ENCODE assay signal across 15 cellular contexts in the genomic region with DNA sequence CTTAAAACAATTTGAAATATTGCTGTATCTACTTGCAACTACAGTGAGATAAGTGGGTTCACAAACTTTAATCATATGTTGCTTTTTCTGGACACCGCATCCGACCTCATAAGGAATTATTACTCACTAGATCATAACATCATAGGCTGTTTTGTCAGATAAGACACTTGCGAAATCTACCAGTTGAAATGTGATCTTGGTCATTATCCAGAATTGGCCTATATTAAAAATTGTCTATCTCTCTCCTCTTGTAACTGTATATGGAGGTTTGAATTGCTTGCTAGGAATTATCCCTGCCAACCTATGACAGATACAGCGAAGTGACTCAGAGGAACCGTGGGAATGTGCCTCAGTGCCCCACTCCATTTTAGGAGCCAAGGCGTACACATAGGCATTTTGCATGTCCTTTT.
DNase-seq lines count a peak whose midpoint lies in the region; ATAC-seq, FAIRE-seq and TF ChIP-seq lines count a peak whose summit lies in the region.
"Had no signal": no experiment of that assay in that cellular context is flagged by ENCODE, and none has a peak within 500 bp of the region (broad histone marks: within the 10 kb centered on the region; RNA-seq: fewer than 3 reads in every experiment).

No MANE protein-coding gene starts in this region.

- H3K27ac ChIP-seq in BLaER1 treated with 17β-estradiol and CSF1 and Interleukin-3, amounts not matched to agents 10 nM and 100 nM: no peak overlapping the region
- peak overlapping the region; percentile 98 for H3K27ac ChIP-seq in brain microvascular endothelial cell

- ATAC-seq in HG03442 (IDR thresholded peaks at IDR 0.05; ENCODE audit: unreplicated experiment): no peak
- ATAC-seq: activated T-cell treated with anti-CD3 and anti-CD28 coated beads, Interleukin-2, amount 50 U/mL, for 72 hours; stimulated activated naive CD8-positive, alpha-beta T cell treated with anti-CD3 and anti-CD28 coated beads, Interleukin-15, Interleukin-2, amounts not matched to agents 100 U/mL and 50 U/mL, for 24 hours had no signal

- peak overlapping the region; percentile 2 to 49 (median 36); a peak in 12 of 22 replicates for H3K4me2 ChIP-seq in BLaER1 treated with 17β-estradiol and CSF1 and Interleukin-3, amounts not matched to agents 10 nM and 100 nM

- FAIRE-seq in urothelium cell line (lab: Jason Lieb, UNC): no peak

- DNase-seq in NAMALWA (ENCODE audit: low spot score) (peak; percentile 61), brain microvascular endothelial cell (peak; percentile 98), kidney epithelial cell (ENCODE audit: low read depth) (peak; percentile 9), urothelium cell line (ENCODE audit: low spot score) (no peak), NCI-H1105 (lab: John Stamatoyannopoulos, UW) (no peak), NCI-H1417 treated with DMSO at 0.1 percent for 48 hours (lab: John Stamatoyannopoulos, UW) (no peak)
- DNase-seq: activated T-cell treated with anti-CD3 and anti-CD28 coated beads, Interleukin-2, amount 50 U/mL, for 72 hours; C1 segment of cervical spinal cord; GF-D8; NCI-H2029; retina; stimulated activated naive CD8-positive, alpha-beta T cell treated with anti-CD3 and anti-CD28 coated beads, Interleukin-15, Interleukin-2, amounts not matched to agents 100 U/mL and 50 U/mL, for 24 hours had no signal

- H3K4me1 ChIP-seq in BLaER1 treated with 17β-estradiol and CSF1 and Interleukin-3, amounts not matched to agents 10 nM and 100 nM: peaks cover 8 to 22% (median 18%) of the 10 kb centered on the region in 10 experiments; a peak in 17 of 20 replicates
- H3K4me1 ChIP-seq: ascending aorta had no signal

- no peaks in the 10 kb centered on the region for H3K27me3 ChIP-seq in BLaER1 treated with 17β-estradiol and CSF1 and Interleukin-3, amounts not matched to agents 10 nM and 100 nM
- H3K27me3 ChIP-seq in brain microvascular endothelial cell (replicated peaks) (no peaks in the 10 kb centered on the region), kidney epithelial cell (ENCODE audit: control insufficient read depth, insufficient read depth, low read length) (no peaks in the 10 kb centered on the region)
- H3K27me3 ChIP-seq: ascending aorta had no signal

- in situ Hi-C loops in brain microvascular endothelial cell (cut with HindIII; ENCODE audit: low pct_ligation_motif_present, low sequenced_read_pairs): no loop called here

- H3K9me3 ChIP-seq in BLaER1 treated with 17β-estradiol and CSF1 and Interleukin-3, amounts not matched to agents 10 nM and 100 nM (replicated peaks in 1 of 11): peaks cover 0 to 8% (median 0%) of the 10 kb centered on the region in 11 experiments; a peak in 4 of 22 replicates
- H3K9me3 ChIP-seq: ascending aorta had no signal

- no peak for TF ChIP-seq CTCF in brain microvascular endothelial cell (IDR thresholded peaks at IDR 0.05; ENCODE audit: low read depth, low read length, missing control alignments)
- no peak for TF ChIP-seq CTCF in kidney epithelial cell (IDR thresholded peaks at IDR 0.05; ENCODE audit: insufficient read depth, low read length, poor library complexity, severe bottlenecking)

- no peak overlapping the region for H3K9ac ChIP-seq in BLaER1 treated with 17β-estradiol and CSF1 and Interleukin-3, amounts not matched to agents 10 nM and 100 nM

- no peaks in the 10 kb centered on the region for H4K20me1 ChIP-seq in BLaER1 treated with 17β-estradiol and CSF1 and Interleukin-3, amounts not matched to agents 10 nM and 100 nM

- no peak overlapping the region for H3K4me3 ChIP-seq in BLaER1 treated with 17β-estradiol and CSF1 and Interleukin-3, amounts not matched to agents 10 nM and 100 nM
- H3K4me3 ChIP-seq in brain microvascular endothelial cell (ENCODE audit: low read depth, low read length) (no peak overlapping the region), kidney epithelial cell (ENCODE audit: low read depth, low read length) (no peak overlapping the region)
- H3K4me3 ChIP-seq: ascending aorta had no signal

- no peaks in the 10 kb centered on the region for H3K36me3 ChIP-seq in BLaER1 treated with 17β-estradiol and CSF1 and Interleukin-3, amounts not matched to agents 10 nM and 100 nM
- H3K36me3 ChIP-seq in brain microvascular endothelial cell (replicated peaks) (no peaks in the 10 kb centered on the region), kidney epithelial cell (ENCODE audit: control insufficient read depth, insufficient read depth, low read length) (no peaks in the 10 kb centered on the region)
- H3K36me3 ChIP-seq: ascending aorta had no signal

Comparison
In these comparisons a context has a peak if more than half of its experiments do, and no peak if none do; other contexts are left out.
1. DNase-seq: peak in NAMALWA (single experiment), brain microvascular endothelial cell (single experiment) and kidney epithelial cell (single experiment); none in urothelium cell line (single experiment), NCI-H1105 (single experiment) and NCI-H1417 treated with DMSO at 0.1 percent for 48 hours (single experiment).